12 cellular contexts compared by ENCODE assay signal in genomic region chr10:33133557-33133956, GRCh38.
DNase-seq lines count a peak whose midpoint lies in the region; ATAC-seq, FAIRE-seq and TF ChIP-seq lines count a peak whose summit lies in the region.
"Had no signal": no experiment of that assay in that cellular context is flagged by ENCODE, and none has a peak within 500 bp of the region (broad histone marks: within the 10 kb centered on the region; RNA-seq: fewer than 3 reads in every experiment).

No MANE protein-coding gene starts in this region.

- H3K4me3 ChIP-seq in OCI-LY3 (ENCODE audit: low read length), result no peak overlapping the region
- H3K4me3 ChIP-seq in astrocyte of the spinal cord (ENCODE audit: low read depth, low read length), result no peak overlapping the region
- H3K4me3 ChIP-seq in pancreas, result no peak overlapping the region
- H3K4me3 ChIP-seq: left ventricle myocardium inferior, ovary, thyroid gland had no signal

- peak; percentile 67 for DNase-seq in EL
- peak; percentile 55 for DNase-seq in astrocyte of the spinal cord (ENCODE audit: low read depth, low spot score)
- no peak for DNase-seq in pancreas
- DNase-seq in iPS-NIHi7 (ENCODE audit: extremely low spot score), result no peak
- DNase-seq in effector CD4-positive, alpha-beta T cell, result no peak
- DNase-seq: left ventricle myocardium inferior, NCI-H187 treated with DMSO at 0.1 percent for 48 hours, ovary had no signal

- intact Hi-C loops in pancreas (cut with DNase I), result no loop called here

- in situ Hi-C loops in astrocyte of the spinal cord (cut with HindIII; ENCODE audit: low sequenced_read_pairs), result no loop called here

- no peak for FAIRE-seq in pancreas (lab: Jason Lieb, UNC)

- H3K4me1 ChIP-seq in OCI-LY3 (ENCODE audit: low read length) (peaks cover 55% of the 10 kb centered on the region), pancreas (peaks cover 0 to 6% (median 0%) of the 10 kb centered on the region in 3 donors)
- H3K4me1 ChIP-seq: thyroid gland had no signal

- H3K9ac ChIP-seq in OCI-LY3 (ENCODE audit: low read length), result no peak overlapping the region; the same call in 1 of the 2 replicates

- H3K9me3 ChIP-seq in OCI-LY3 (ENCODE audit: insufficient read depth, low read length) (no peaks in the 10 kb centered on the region), pancreas (no peaks in the 10 kb centered on the region)
- H3K9me3 ChIP-seq: left ventricle myocardium inferior, ovary, thyroid gland had no signal

- H3K4me2 ChIP-seq in OCI-LY3 (ENCODE audit: low read length), result peak overlapping the region; percentile 74

- no peak overlapping the region for H2AFZ ChIP-seq in OCI-LY3 (ENCODE audit: low read depth, low read length)

- H3K36me3 ChIP-seq in OCI-LY3 (replicated peaks; ENCODE audit: low read depth, low read length) (no peaks in the 10 kb centered on the region), pancreas (no peaks in the 10 kb centered on the region)
- H3K36me3 ChIP-seq: left ventricle myocardium inferior, ovary, thyroid gland had no signal

- H3K79me2 ChIP-seq in OCI-LY3 (ENCODE audit: low read length), result no peaks in the 10 kb centered on the region

- TF ChIP-seq CTCF in OCI-LY3 (IDR thresholded peaks at IDR 0.05; ENCODE audit: low read depth, low read length) (no peak), astrocyte of the spinal cord (IDR thresholded peaks at IDR 0.05; ENCODE audit: low read depth, low read length) (no peak), pancreas (IDR thresholded peaks at IDR 0.05) (no peak)

- no peaks in the 10 kb centered on the region for H4K20me1 ChIP-seq in OCI-LY3 (ENCODE audit: insufficient read depth, low read length)

- H3K27me3 ChIP-seq in OCI-LY3 (ENCODE audit: low read depth, low read length) (no peaks in the 10 kb centered on the region), pancreas (no peaks in the 10 kb centered on the region)
- H3K27me3 ChIP-seq: ovary, thyroid gland had no signal

- no peak for ATAC-seq in pancreas
- no peak for ATAC-seq in HG02870 (IDR thresholded peaks at IDR 0.05; ENCODE audit: unreplicated experiment)
- ATAC-seq in HG03135 (IDR thresholded peaks at IDR 0.05; ENCODE audit: unreplicated experiment), result no peak

- H3K27ac ChIP-seq in OCI-LY3 (ENCODE audit: low read length) (peak overlapping the region; percentile 40), pancreas (peak overlapping the region; percentile 48 to 93 (median 68))
- H3K27ac ChIP-seq: left ventricle myocardium inferior, ovary, thyroid gland had no signal

Comparison
In these comparisons a context has a peak if more than half of its experiments do, and no peak if none do; other contexts are left out.
1. DNase-seq: peak in EL (single experiment) and astrocyte of the spinal cord (single experiment); none in pancreas (0 of 6), iPS-NIHi7 (single experiment) and effector CD4-positive, alpha-beta T cell (single experiment).